Comparison of ENCODE assay signal across 19 cellular contexts in the genomic region with DNA sequence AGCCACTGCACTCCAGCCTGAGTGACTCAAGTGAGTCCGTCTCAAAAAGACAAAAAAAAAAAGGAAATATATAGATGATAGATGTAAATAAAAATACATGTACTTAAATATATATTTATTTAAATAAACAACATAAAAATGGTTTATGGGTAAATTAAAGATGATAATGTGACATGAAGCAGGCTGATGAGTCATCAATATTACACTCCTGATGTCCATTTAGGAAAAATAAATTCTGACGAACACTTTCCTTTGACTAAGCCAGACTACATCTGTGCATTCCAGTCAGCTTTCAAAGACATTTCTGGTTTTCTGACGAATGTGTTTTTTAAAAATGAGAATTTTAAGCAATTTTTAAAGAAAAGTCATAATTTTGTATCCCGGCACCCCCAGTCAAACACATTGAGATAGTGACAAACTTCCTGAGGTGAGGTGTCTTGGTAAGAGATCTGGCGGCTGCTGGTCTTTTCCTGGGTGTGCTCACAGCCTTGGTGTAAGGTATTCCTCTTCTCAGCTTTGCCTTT.
DNase-seq lines count a peak whose midpoint lies in the region; ATAC-seq, FAIRE-seq and TF ChIP-seq lines count a peak whose summit lies in the region.
"Had no signal": no experiment of that assay in that cellular context is flagged by ENCODE, and none has a peak within 500 bp of the region (broad histone marks: within the 10 kb centered on the region; RNA-seq: fewer than 3 reads in every experiment).

No MANE protein-coding gene starts in this region.

- H2AFZ ChIP-seq in K562 (ENCODE audit: low read depth, low read length) (no peak overlapping the region), trophoblast cell (ENCODE audit: insufficient read depth, low read length, poor library complexity) (no peak overlapping the region), H9 (ENCODE audit: low read length) (no peak overlapping the region)

- no peak overlapping the region for H3K4me3 Mint-ChIP-seq in H9
- H3K4me3 Mint-ChIP-seq in activated CD4-positive, alpha-beta T cell treated with anti-CD3 and anti-CD28 coated beads, Interleukin-2, amount 10 ng/mL, durations not matched to agents 24 days and 14 days: no peak overlapping the region
- H3K4me3 Mint-ChIP-seq: CD8-positive, alpha-beta memory T cell; HFFc6 had no signal

- no peak overlapping the region for H3K4me2 ChIP-seq in K562 (ENCODE audit: insufficient read depth, low read length)
- H3K4me2 ChIP-seq in trophoblast cell (ENCODE audit: low read length): no peak overlapping the region
- H3K4me2 ChIP-seq in H9 (ENCODE audit: insufficient read depth, insufficient read length, low read length): no peak overlapping the region
- H3K4me2 ChIP-seq: BLaER1 had no signal

- no peak for TF ChIP-seq RAD21 in K562 (CRISPR knock-in tag; conservative IDR thresholded peaks at IDR 0.05 in 1 of 2, IDR thresholded peaks at IDR 0.05 in 1 of 2)

- intact Hi-C loops in K562 (cut with micrococcal nuclease): no loop called here
- intact Hi-C loops in activated CD4-positive, alpha-beta T cell treated with anti-CD3 and anti-CD28 coated beads, Interleukin-2, amount 10 ng/mL, durations not matched to agents 24 days and 14 days (cut with micrococcal nuclease): no loop called here

- no peaks in the 10 kb centered on the region for H3K4me1 ChIP-seq in K562 (replicated peaks in 1 of 2; ENCODE audit: control insufficient read depth in 2 of 2, insufficient read depth in 2 of 2, low read length in 2 of 2)
- H3K4me1 ChIP-seq in trophoblast cell (ENCODE audit: control insufficient read depth in 1 of 2, insufficient read depth in 2 of 2, low read length in 2 of 2): no peaks in the 10 kb centered on the region
- H3K4me1 ChIP-seq in H9 (ENCODE audit: insufficient read depth, low read length): no peaks in the 10 kb centered on the region
- H3K4me1 ChIP-seq: BLaER1 had no signal

- H4K5ac ChIP-seq in H9 (ENCODE audit: insufficient read length, low read depth, low read length): no peak overlapping the region

- H3K56ac ChIP-seq in H9 (ENCODE audit: insufficient read length, low read depth, low read length): no peak overlapping the region

- no peaks in the 10 kb centered on the region for H3K4me1 Mint-ChIP-seq in H9
- no peaks in the 10 kb centered on the region for H3K4me1 Mint-ChIP-seq in activated CD4-positive, alpha-beta T cell treated with anti-CD3 and anti-CD28 coated beads, Interleukin-2, amount 10 ng/mL, durations not matched to agents 24 days and 14 days
- H3K4me1 Mint-ChIP-seq: CD8-positive, alpha-beta memory T cell had no signal

- H2AK5ac ChIP-seq in trophoblast cell (ENCODE audit: low read length) (no peak overlapping the region), H9 (ENCODE audit: insufficient read length, low read length) (no peak overlapping the region)

- H4K20me1 ChIP-seq in K562 (replicated peaks; ENCODE audit: control insufficient read depth, insufficient read depth, low read length) (no peaks in the 10 kb centered on the region), H9 (ENCODE audit: control insufficient read depth, insufficient read depth, insufficient read length) (no peaks in the 10 kb centered on the region)
- H4K20me1 ChIP-seq: BLaER1 had no signal

- no peak for FAIRE-seq in K562 (lab: Jason Lieb, UNC)
- FAIRE-seq: GM12892, H1 had no signal

- no peak overlapping the region for H2BK15ac ChIP-seq in H9 (ENCODE audit: low read depth, low read length)

- DNase-seq in NCI-H1092 treated with DMSO at 0.1 percent for 48 hours (lab: John Stamatoyannopoulos, UW): peak; percentile 28
- no peak for DNase-seq in NCI-H1092 (lab: John Stamatoyannopoulos, UW)
- DNase-seq in K562 (ENCODE audit: extremely low read depth in 1 of 4, low spot score in 3 of 4): no peak
- peak; percentile 22 to 55 for DNase-seq in trophoblast cell
- no peak for DNase-seq in H9
- DNase-seq in activated CD4-positive, alpha-beta T cell treated with anti-CD3 and anti-CD28 coated beads, Interleukin-2, amount 10 ng/mL, durations not matched to agents 24 days and 14 days: no peak
- DNase-seq: AML-193; Caco-2; CD8-positive, alpha-beta memory T cell; DND-41; GDM1; HCEC 1CT; HFFc6; IMR-90 had no signal

- H3K18ac ChIP-seq in trophoblast cell (ENCODE audit: low read length): no peak overlapping the region
- no peak overlapping the region for H3K18ac ChIP-seq in H9 (ENCODE audit: insufficient read length, low read depth, low read length)

- peaks cover 4 to 8% (median 6%) of the 10 kb centered on the region in 3 experiments; a peak in 4 of 7 replicates for H3K36me3 Mint-ChIP-seq in H9 (ENCODE audit: insufficient read depth in 1 of 3, low read depth in 3 of 3)
- H3K36me3 Mint-ChIP-seq in activated CD4-positive, alpha-beta T cell treated with anti-CD3 and anti-CD28 coated beads, Interleukin-2, amount 10 ng/mL, durations not matched to agents 24 days and 14 days (ENCODE audit: low read depth): no peaks in the 10 kb centered on the region

- H3K9ac ChIP-seq in K562 (ENCODE audit: insufficient read depth in 1 of 2, low read depth in 2 of 2, low read length in 2 of 2): no peak overlapping the region
- no peak overlapping the region for H3K9ac ChIP-seq in trophoblast cell (ENCODE audit: low read length)
- H3K9ac ChIP-seq in H9 (ENCODE audit: extremely low read depth, insufficient read length, low read length): no peak overlapping the region
- H3K9ac ChIP-seq: BLaER1 had no signal

- in situ Hi-C loops in K562 (cut with MboI): no loop called here

- TF ChIP-seq EP300 in K562 (IDR thresholded peaks at IDR 0.05; ENCODE audit: low read length): no peak

- H3K79me2 ChIP-seq in K562 (ENCODE audit: control insufficient read depth, insufficient read depth, low read length) (no peaks in the 10 kb centered on the region), trophoblast cell (ENCODE audit: control insufficient read depth, insufficient read depth, low read length, poor library complexity) (no peaks in the 10 kb centered on the region), H9 (ENCODE audit: insufficient read depth, low read length) (no peaks in the 10 kb centered on the region)

- H3K79me1 ChIP-seq in trophoblast cell (ENCODE audit: low read length): no peaks in the 10 kb centered on the region
- H3K79me1 ChIP-seq in H9 (ENCODE audit: insufficient read depth, low read depth, low read length, poor library complexity, severe bottlenecking): no peaks in the 10 kb centered on the region

- TF ChIP-seq CTCF in K562 (IDR thresholded peaks at IDR 0.05 in 2 of 3, conservative IDR thresholded peaks at IDR 0.05 in 1 of 3; ENCODE audit: insufficient read depth in 2 of 3, low read depth in 1 of 3, low read length in 3 of 3): no peak
- no peak for TF ChIP-seq CTCF in H9 (conservative IDR thresholded peaks at IDR 0.05)

- CTCF ChIA-PET in K562 (lab: Yijun Ruan, JAX; ENCODE audit: low intra/inter-chr PET ratio): no interaction called here

- H3K27me3 Mint-ChIP-seq in H9 (ENCODE audit: low read depth): no peaks in the 10 kb centered on the region
- H3K27me3 Mint-ChIP-seq in activated CD4-positive, alpha-beta T cell treated with anti-CD3 and anti-CD28 coated beads, Interleukin-2, amount 10 ng/mL, durations not matched to agents 24 days and 14 days: no peaks in the 10 kb centered on the region

- H4K91ac ChIP-seq in trophoblast cell (ENCODE audit: low read depth, low read length): no peak overlapping the region
- no peak overlapping the region for H4K91ac ChIP-seq in H9 (ENCODE audit: insufficient read length, low read depth, low read length)

- H3K9me3 ChIP-seq in K562 (replicated peaks; ENCODE audit: control insufficient read depth, insufficient read depth, low read depth, low read length) (no peaks in the 10 kb centered on the region), trophoblast cell (ENCODE audit: insufficient read depth, low read depth, low read length) (no peaks in the 10 kb centered on the region), H9 (ENCODE audit: control insufficient read depth, low read depth, low read length) (no peaks in the 10 kb centered on the region)
- H3K9me3 ChIP-seq: Caco-2 had no signal

- POLR2A ChIA-PET in K562 (lab: Yijun Ruan, JAX): no interaction called here

- H3T11ph ChIP-seq in H9 (ENCODE audit: low read length): no peak overlapping the region

- no peaks in the 10 kb centered on the region for H3K23me2 ChIP-seq in H9 (ENCODE audit: insufficient read length, low read depth, low read length, poor library complexity, severe bottlenecking)

- BruUV-seq in K562 (replicated peaks; lab: Mats Ljungman, UMichigan): no TSS peak

- H3K27ac Mint-ChIP-seq in H9: no peak overlapping the region; a peak in 1 of 7 replicates
- no peak overlapping the region for H3K27ac Mint-ChIP-seq in activated CD4-positive, alpha-beta T cell treated with anti-CD3 and anti-CD28 coated beads, Interleukin-2, amount 10 ng/mL, durations not matched to agents 24 days and 14 days
- H3K27ac Mint-ChIP-seq: CD8-positive, alpha-beta memory T cell; HFFc6 had no signal

- TF ChIP-seq POLR2A in K562 (conservative IDR thresholded peaks at IDR 0.05): no peak

- ATAC-seq in K562 (no peak), GM19328 (IDR thresholded peaks at IDR 0.05; ENCODE audit: unreplicated experiment) (no peak)

- H3K4ac ChIP-seq in trophoblast cell (ENCODE audit: low read depth, low read length) (no peak overlapping the region), H9 (ENCODE audit: low read depth, low read length) (no peak overlapping the region)

- peaks cover 0 to 9% of the 10 kb centered on the region in 2 experiments; a peak in 4 of 5 replicates for H3K9me3 Mint-ChIP-seq in H9
- H3K9me3 Mint-ChIP-seq in activated CD4-positive, alpha-beta T cell treated with anti-CD3 and anti-CD28 coated beads, Interleukin-2, amount 10 ng/mL, durations not matched to agents 24 days and 14 days: no peaks in the 10 kb centered on the region

- H3K9me1 ChIP-seq in K562 (ENCODE audit: control insufficient read depth, insufficient read depth, low read length): no peaks in the 10 kb centered on the region

- H4K12ac ChIP-seq in trophoblast cell (ENCODE audit: low read depth, low read length): no peak overlapping the region

- no peak overlapping the region for H3K4me3 ChIP-seq in K562
- H3K4me3 ChIP-seq in trophoblast cell (ENCODE audit: low read depth, low read length): no peak overlapping the region
- H3K4me3 ChIP-seq: BLaER1 had no signal

- WGBS in K562 (ENCODE audit: insufficient coverage, low coverage, missing lambda C conversion rate): 1% methylated on average over 5 of the region's 5 CpGs
- no CpG with 5 or more reads among the region's 5 CpGs for WGBS in trophoblast cell (ENCODE audit: extremely low coverage, insufficient coverage, insufficient read length)
- no CpG with 5 or more reads among the region's 5 CpGs for WGBS in H9 (ENCODE audit: extremely low coverage, insufficient read length, low lambda C conversion rate)

- H2BK120ac ChIP-seq in trophoblast cell (ENCODE audit: insufficient read depth, low read length, poor library complexity) (no peak overlapping the region), H9 (ENCODE audit: low read depth, low read length, poor library complexity, severe bottlenecking) (no peak overlapping the region)

- H2BK20ac ChIP-seq in H9 (ENCODE audit: low read depth, low read length, poor library complexity, severe bottlenecking): no peak overlapping the region

- no peak overlapping the region for H3K14ac ChIP-seq in trophoblast cell (ENCODE audit: low read length)
- no peak overlapping the region for H3K14ac ChIP-seq in H9 (ENCODE audit: insufficient read depth, low read length)

- H3K36me3 ChIP-seq in K562 (ENCODE audit: control insufficient read depth, insufficient read depth, low read length): no peaks in the 10 kb centered on the region
- no peaks in the 10 kb centered on the region for H3K36me3 ChIP-seq in trophoblast cell (ENCODE audit: control insufficient read depth in 1 of 2, insufficient read depth in 2 of 2, low read length in 2 of 2)
- H3K36me3 ChIP-seq: BLaER1 had no signal

- H4K8ac ChIP-seq in trophoblast cell (ENCODE audit: low read depth, low read length) (no peak overlapping the region), H9 (replicated peaks; ENCODE audit: insufficient read length, low read depth, low read length) (no peak overlapping the region)

- H2BK5ac ChIP-seq in trophoblast cell (ENCODE audit: low read depth, low read length, poor library complexity) (no peak overlapping the region), H9 (ENCODE audit: insufficient read length, low read length) (no peak overlapping the region)

- H3K27ac ChIP-seq in K562 (ENCODE audit: extremely low read depth, low read depth, low read length): no peak overlapping the region
- H3K27ac ChIP-seq in trophoblast cell (ENCODE audit: low read depth, low read length): no peak overlapping the region
- no peak overlapping the region for H3K27ac ChIP-seq in H9 (ENCODE audit: insufficient read length, low read depth, low read length)
- H3K27ac ChIP-seq: 22Rv1, BLaER1 had no signal

- H3K27me3 ChIP-seq in K562 (ENCODE audit: control insufficient read depth in 2 of 2, insufficient read depth in 2 of 2, low read length in 2 of 2): no peaks in the 10 kb centered on the region
- no peaks in the 10 kb centered on the region for H3K27me3 ChIP-seq in trophoblast cell (ENCODE audit: insufficient read depth, low read length)
- no peaks in the 10 kb centered on the region for H3K27me3 ChIP-seq in H9 (ENCODE audit: insufficient read depth, low read length)
- H3K27me3 ChIP-seq: BLaER1 had no signal

- H2BK12ac ChIP-seq in trophoblast cell (ENCODE audit: low read length): no peak overlapping the region
- no peak overlapping the region for H2BK12ac ChIP-seq in H9 (ENCODE audit: insufficient read length, low read depth, low read length)

- H3K23ac ChIP-seq in trophoblast cell (ENCODE audit: low read length) (no peak overlapping the region), H9 (ENCODE audit: insufficient read length, low read depth, low read length) (no peak overlapping the region)

Comparison
In these comparisons a context has a peak if more than half of its experiments do, and no peak if none do; other contexts are left out.
1. DNase-seq: peak in NCI-H1092 treated with DMSO at 0.1 percent for 48 hours (single experiment) and trophoblast cell (2 of 2); none in NCI-H1092 (single experiment), K562 (0 of 4), H9 (single experiment) and activated CD4-positive, alpha-beta T cell treated with anti-CD3 and anti-CD28 coated beads, Interleukin-2, amount 10 ng/mL, durations not matched to agents 24 days and 14 days (single experiment).